ENCODE assay signal across 1 cellular context in genomic region chr7:82700739-82701138, GRCh38.
TF ChIP-seq lines count a peak whose summit lies in the region.

No MANE protein-coding gene starts in this region.

TF ChIP-seq in SK-N-SH treated with all-trans-retinoic acid at 6 μM for 48 hours, 23 proteins besides CTCF, POLR2A, EP300 and RAD21 (continued from another document):
- TF ChIP-seq OSR1 (CRISPR knock-in tag; IDR thresholded peaks at IDR 0.05) (no peak), ZNF565 (CRISPR knock-in tag; conservative IDR thresholded peaks at IDR 0.05; ENCODE audit: low read depth) (no peak), CSDC2 (CRISPR knock-in tag; IDR thresholded peaks at IDR 0.05) (no peak), ZNF8 (CRISPR knock-in tag; IDR thresholded peaks at IDR 0.05) (no peak), BACH2 (CRISPR knock-in tag; IDR thresholded peaks at IDR 0.05; ENCODE audit: borderline replicate concordance) (no peak), PATZ1 (CRISPR knock-in tag; IDR thresholded peaks at IDR 0.05; ENCODE audit: borderline replicate concordance) (no peak), CREB5 (CRISPR knock-in tag; IDR thresholded peaks at IDR 0.05; ENCODE audit: low read depth) (no peak), SNAI2 (CRISPR knock-in tag; IDR thresholded peaks at IDR 0.05) (no peak), ESRRG (CRISPR knock-in tag; IDR thresholded peaks at IDR 0.05) (no peak), ARNTL (CRISPR knock-in tag; IDR thresholded peaks at IDR 0.05; ENCODE audit: borderline replicate concordance, low read depth) (no peak), TCF4 (CRISPR knock-in tag; IDR thresholded peaks at IDR 0.05; ENCODE audit: borderline replicate concordance) (no peak), POU6F1 (CRISPR knock-in tag; IDR thresholded peaks at IDR 0.05; ENCODE audit: borderline replicate concordance, low read depth) (no peak), ZC3H10 (CRISPR knock-in tag; IDR thresholded peaks at IDR 0.05) (no peak), TOX (CRISPR knock-in tag; IDR thresholded peaks at IDR 0.05; ENCODE audit: borderline replicate concordance) (no peak), ZFP3 (CRISPR knock-in tag; IDR thresholded peaks at IDR 0.05) (no peak), PPARA (CRISPR knock-in tag; IDR thresholded peaks at IDR 0.05; ENCODE audit: borderline replicate concordance) (no peak)
